In genomic region chr1:1614954-1615255, GRCh38 we compare ENCODE assay signal across 8 cellular contexts. TPM values are rescaled to one million over a fixed set of nuclear protein-coding genes. Genes with fewer than 3 reads are reported as not detected.
DNase-seq lines count a peak whose midpoint lies in the region; ATAC-seq, FAIRE-seq and TF ChIP-seq lines count a peak whose summit lies in the region.

No MANE protein-coding gene starts in this region.

- peaks cover 8% of the 10 kb centered on the region; the same call in 1 of the 2 replicates for H4K20me1 ChIP-seq in HepG2 (ENCODE audit: insufficient read depth, low read length)

- FAIRE-seq in HepG2 (lab: Jason Lieb, UNC), result no peak

- H3K4me2 ChIP-seq in HepG2 (ENCODE audit: low read depth, low read length), result peak overlapping the region; percentile 82

- H3K4me3 Mint-ChIP-seq in activated CD4-positive, alpha-beta T cell treated with anti-CD3 and anti-CD28 coated beads for 36 hours, result peak overlapping the region; percentile 96

- in situ Hi-C loops in HepG2 (cut with HindIII; ENCODE audit: extremely low pct_ligation_motif_present, low pct_unique_long_range_greater_than_20kb), result loop anchor here (5.0 kb wide), 1 partner anchor 38 kb away; no protein-coding TSS in a partner anchor

- H3K27ac ChIP-seq in angular gyrus (ENCODE audit: low read depth, low read length), result peak overlapping the region; percentile 70
- peak overlapping the region; percentile 99 for H3K27ac ChIP-seq in HepG2 (ENCODE audit: extremely low read length, insufficient read depth, low read length)
- H3K27ac ChIP-seq in temporal lobe (ENCODE audit: low read depth, low read length), result peak overlapping the region; percentile 12

- peaks cover 1 to 14% of the 10 kb centered on the region in 2 experiments; a peak in 2 of 5 replicates for H3K36me3 ChIP-seq in HepG2 (replicated peaks in 1 of 2; ENCODE audit: control insufficient read depth in 1 of 2, insufficient read depth in 2 of 2, low read length in 2 of 2)

- peak overlapping the region; percentile 90 to 100 (median 98) for H3K4me3 ChIP-seq in HepG2 (replicated peaks in 1 of 3; ENCODE audit: insufficient read depth in 1 of 3, low read depth in 2 of 3, low read length in 3 of 3)

- no peak for TF ChIP-seq EP300 in HepG2 (IDR thresholded peaks at IDR 0.05; ENCODE audit: low read depth in 2 of 2, low read length in 2 of 2)
- no peak for TF ChIP-seq EP300 in HepG2 (CRISPR knock-in tag; IDR thresholded peaks at IDR 0.05; ENCODE audit: borderline replicate concordance)

- peak overlapping the region; percentile 95 for H3K27ac Mint-ChIP-seq in activated CD4-positive, alpha-beta T cell treated with anti-CD3 and anti-CD28 coated beads for 36 hours

- no peak for DNase-seq in activated CD4-positive, alpha-beta T cell treated with anti-CD3 and anti-CD28 coated beads for 36 hours
- no peak for DNase-seq in activated CD4-positive, alpha-beta T cell treated with anti-CD3 and anti-CD28 coated beads for 48 hours
- no peak for DNase-seq in HepG2 (ENCODE audit: low spot score)

- peaks cover 12% of the 10 kb centered on the region for H3K36me3 Mint-ChIP-seq in activated CD4-positive, alpha-beta T cell treated with anti-CD3 and anti-CD28 coated beads for 36 hours (ENCODE audit: low read depth)

- H3K4me1 ChIP-seq in HepG2 (ENCODE audit: insufficient read depth, low read length), result peaks cover 46% of the 10 kb centered on the region

- no TSS peak for BruUV-seq in HepG2 (replicated peaks; lab: Mats Ljungman, UMichigan)

- H3K9me3 ChIP-seq in HepG2 (ENCODE audit: low read length), result no peaks in the 10 kb centered on the region

- H3K27me3 ChIP-seq in HepG2 (ENCODE audit: control insufficient read depth in 1 of 2, insufficient read depth in 2 of 2, low read length in 2 of 2), result no peaks in the 10 kb centered on the region; a peak in 2 of 5 replicates

- no peak for TF ChIP-seq CTCF in HepG2 (CRISPR knock-in tag; IDR thresholded peaks at IDR 0.05)

- H3K79me2 ChIP-seq in HepG2 (ENCODE audit: insufficient read depth, low read length), result peaks cover 18% of the 10 kb centered on the region

- POLR2A ChIA-PET in activated CD4-positive, alpha-beta T cell treated with anti-CD3 and anti-CD28 coated beads for 36 hours (lab: Charles Lee), result interaction anchor here (0.7 to 3.0 kb wide), 2 partner anchors 14 to 912 kb away, joined by 3 to 17 read pairs; no protein-coding TSS in a partner anchor
- POLR2A ChIA-PET in HepG2 (lab: Yijun Ruan, JAX), result interaction anchor here (0.7 to 3.3 kb wide), 9 partner anchors 11 to 167 kb away, joined by 3 to 29 read pairs (median 4); partner anchors contain the start of gene ATAD3A

- H2AFZ ChIP-seq in HepG2 (ENCODE audit: low read length), result no peak overlapping the region

- WGBS in HepG2 (ENCODE audit: low lambda C conversion rate), result 2% methylated on average over 15 of the region's 23 CpGs

- no peak for ATAC-seq in activated CD4-positive, alpha-beta T cell treated with anti-CD3 and anti-CD28 coated beads for 36 hours
- ATAC-seq in HepG2 (no peak), GM21786 (IDR thresholded peaks at IDR 0.05; ENCODE audit: unreplicated experiment) (no peak), GM21717 (IDR thresholded peaks at IDR 0.05; ENCODE audit: unreplicated experiment) (no peak), GM19395 (IDR thresholded peaks at IDR 0.05; ENCODE audit: unreplicated experiment) (no peak)

- no peaks in the 10 kb centered on the region for H3K9me3 Mint-ChIP-seq in activated CD4-positive, alpha-beta T cell treated with anti-CD3 and anti-CD28 coated beads for 36 hours (ENCODE audit: low read depth)

- TF ChIP-seq POLR2A in HepG2 (IDR thresholded peaks at IDR 0.05; ENCODE audit: insufficient read depth in 1 of 2, low read depth in 2 of 2, low read length in 2 of 2), result no peak

- CTCF ChIA-PET in activated CD4-positive, alpha-beta T cell treated with anti-CD3 and anti-CD28 coated beads for 36 hours (lab: Charles Lee), result interaction anchor here (1.0 to 1.5 kb wide), 4 partner anchors 14 to 144 kb away, joined by 3 to 5 read pairs (median 4); no protein-coding TSS in a partner anchor
- CTCF ChIA-PET in HepG2 (lab: Yijun Ruan, JAX; ENCODE audit: low intra/inter-chr PET ratio, low total read pairs), result no interaction called here

- peak overlapping the region; percentile 100 for H3K9ac ChIP-seq in HepG2 (ENCODE audit: insufficient read depth, low read depth, low read length)

- no peaks in the 10 kb centered on the region for H3K27me3 Mint-ChIP-seq in activated CD4-positive, alpha-beta T cell treated with anti-CD3 and anti-CD28 coated beads for 36 hours

- H3K4me1 Mint-ChIP-seq in activated CD4-positive, alpha-beta T cell treated with anti-CD3 and anti-CD28 coated beads for 36 hours, result peaks cover 24% of the 10 kb centered on the region

- intact Hi-C loops in activated CD4-positive, alpha-beta T cell treated with anti-CD3 and anti-CD28 coated beads for 36 hours (cut with DNase I, micrococcal nuclease), result loop anchor here (1.0 to 10.0 kb wide), 18 partner anchors 15 to 798 kb away; partner anchors contain the start of genes SSU72 (in 2 of the 2), ATAD3A (in 1 of the 2), ATAD3B (in 1 of the 2) and AURKAIP1 (in 1 of the 2)
- intact Hi-C loops in HepG2 (cut with micrococcal nuclease; ENCODE audit: unreplicated experiment), result loop anchor here (5.0 kb wide), 1 partner anchor 38 kb away; no protein-coding TSS in a partner anchor

- TF ChIP-seq RAD21 in HepG2 (CRISPR knock-in tag; IDR thresholded peaks at IDR 0.05), result no peak

RNA-seq across cellular contexts. Expression of gene MIB2, which starts 0.4 kb away (rescaled TPM):
- 10 to 100 TPM; 37.1 TPM for total RNA-seq in activated CD4-positive, alpha-beta T cell treated with anti-CD3 and anti-CD28 coated beads for 36 hours
- total RNA-seq in HepG2 (2016; rRNA removed; fragmentation: Illumina TruSeq; extraction: Trizol), result 10.3 and 30.4 TPM in 2 replicates
- 16.4 and 16.7 TPM in 2 replicates for total RNA-seq in HepG2 (2016; cell fraction: cytosol; rRNA removed; fragmentation: Illumina TruSeq; extraction: Trizol; ENCODE audit: low read depth)
- 9.2 and 32.3 TPM in 2 replicates for total RNA-seq in HepG2 (2016; cell fraction: insoluble cytoplasmic fraction; rRNA removed; fragmentation: Illumina TruSeq; extraction: Trizol)
- total RNA-seq in HepG2 (2016; cell fraction: membrane; rRNA removed; fragmentation: Illumina TruSeq; extraction: Trizol), result 20.6 and 22.6 TPM in 2 replicates
- total RNA-seq in HepG2 (2016; cell fraction: nucleus; rRNA removed; fragmentation: Illumina TruSeq; extraction: Trizol), result 24.1 and 25.9 TPM in 2 replicates
- 19.9 and 31.3 TPM in 2 replicates for polyA plus RNA-seq in HepG2 (2011; rRNA removed)
- polyA plus RNA-seq in HepG2 (2011; cell fraction: cytosol; rRNA removed), result 12.2 and 30.4 TPM in 2 replicates
- polyA plus RNA-seq in HepG2 (2011; cell fraction: nucleus; rRNA removed), result 421 and 707 TPM in 2 replicates
- 16.8 and 35.3 TPM in 2 replicates for polyA plus RNA-seq in HepG2 (2012)
- 15.5 and 15.9 TPM in 2 replicates for polyA plus RNA-seq in HepG2 (2016; cell fraction: cytosol; fragmentation: Illumina TruSeq; extraction: Trizol; ENCODE audit: low read depth)
- polyA plus RNA-seq in HepG2 (2016; cell fraction: insoluble cytoplasmic fraction; fragmentation: Illumina TruSeq; extraction: Trizol; ENCODE audit: low read depth), result 9.4 and 11.7 TPM in 2 replicates
- polyA plus RNA-seq in HepG2 (2016; cell fraction: membrane; fragmentation: Illumina TruSeq; extraction: Trizol; ENCODE audit: low read depth), result 14.1 and 15.4 TPM in 2 replicates
- polyA plus RNA-seq in HepG2 (2016; cell fraction: nucleus; fragmentation: Illumina TruSeq; extraction: Trizol; ENCODE audit: insufficient read depth, low read depth), result 59.2 and 75.4 TPM in 2 replicates
- polyA minus RNA-seq in HepG2 (2011; rRNA and poly(A)+ RNA removed; ENCODE audit: low replicate concordance), result 24.6 and 100 TPM in 2 replicates
- 27.4 and 28.8 TPM in 2 replicates for polyA minus RNA-seq in HepG2 (2011; cell fraction: cytosol; rRNA and poly(A)+ RNA removed)
- 51.5 and 62.8 TPM in 2 replicates for polyA minus RNA-seq in HepG2 (2011; cell fraction: nucleus; rRNA and poly(A)+ RNA removed)
- 25.3 TPM for total RNA-seq in temporal lobe

RNA-seq across cellular contexts. Expression of gene FNDC10, which starts 15.0 kb away (rescaled TPM):
- 1 to 10 TPM; 1.7 to 1.9 TPM for total RNA-seq in activated CD4-positive, alpha-beta T cell treated with anti-CD3 and anti-CD28 coated beads for 36 hours
- total RNA-seq in HepG2 (2016; rRNA removed; fragmentation: Illumina TruSeq; extraction: Trizol) (2.0 and 2.5 TPM in 2 replicates), temporal lobe (2.2 TPM)
- total RNA-seq in HepG2 (2016; cell fraction: cytosol; rRNA removed; fragmentation: Illumina TruSeq; extraction: Trizol; ENCODE audit: low read depth), result 6.6 and 6.8 TPM in 2 replicates
- 2.4 and 2.8 TPM in 2 replicates for total RNA-seq in HepG2 (2016; cell fraction: insoluble cytoplasmic fraction; rRNA removed; fragmentation: Illumina TruSeq; extraction: Trizol)
- 10.4 and 11.3 TPM in 2 replicates for total RNA-seq in HepG2 (2016; cell fraction: membrane; rRNA removed; fragmentation: Illumina TruSeq; extraction: Trizol)
- total RNA-seq in HepG2 (2016; cell fraction: nucleus; rRNA removed; fragmentation: Illumina TruSeq; extraction: Trizol), result 1.1 and 1.3 TPM in 2 replicates
- 2.2 and 3.1 TPM in 2 replicates for polyA plus RNA-seq in HepG2 (2011; rRNA removed)
- polyA plus RNA-seq in HepG2 (2011; cell fraction: cytosol; rRNA removed), result 2.6 and 5.4 TPM in 2 replicates
- 3.9 and 4.3 TPM in 2 replicates for polyA plus RNA-seq in HepG2 (2011; cell fraction: nucleus; rRNA removed)
- 4.0 and 4.3 TPM in 2 replicates for polyA plus RNA-seq in HepG2 (2012)
- 20.0 and 21.4 TPM in 2 replicates for polyA plus RNA-seq in HepG2 (2016; cell fraction: cytosol; fragmentation: Illumina TruSeq; extraction: Trizol; ENCODE audit: low read depth)
- 5.1 and 6.0 TPM in 2 replicates for polyA plus RNA-seq in HepG2 (2016; cell fraction: insoluble cytoplasmic fraction; fragmentation: Illumina TruSeq; extraction: Trizol; ENCODE audit: low read depth)
- polyA plus RNA-seq in HepG2 (2016; cell fraction: membrane; fragmentation: Illumina TruSeq; extraction: Trizol; ENCODE audit: low read depth), result 21.7 and 28.5 TPM in 2 replicates
- 4.3 and 4.8 TPM in 2 replicates for polyA plus RNA-seq in HepG2 (2016; cell fraction: nucleus; fragmentation: Illumina TruSeq; extraction: Trizol; ENCODE audit: insufficient read depth, low read depth)
- 4.9 TPM in 1 of 2 replicates, not detected in the other for polyA minus RNA-seq in HepG2 (2011; rRNA and poly(A)+ RNA removed; ENCODE audit: low replicate concordance)
- 4.0 and 4.4 TPM in 2 replicates for polyA minus RNA-seq in HepG2 (2011; cell fraction: cytosol; rRNA and poly(A)+ RNA removed)
- polyA minus RNA-seq in HepG2 (2011; cell fraction: nucleus; rRNA and poly(A)+ RNA removed), result 0.64 and 1.1 TPM in 2 replicates

RNA-seq across cellular contexts. Expression of gene MMP23B, which starts 17.1 kb away (rescaled TPM):
- total RNA-seq in activated CD4-positive, alpha-beta T cell treated with anti-CD3 and anti-CD28 coated beads for 36 hours, result 1 to 10 TPM in 1 of 2 experiments, under 1 TPM in 1; 0.77 to 1.2 TPM
- total RNA-seq in HepG2 (2016; rRNA removed; fragmentation: Illumina TruSeq; extraction: Trizol) (0.75 and 1.0 TPM in 2 replicates), temporal lobe (0.74 TPM)
- total RNA-seq in HepG2 (2016; cell fraction: cytosol; rRNA removed; fragmentation: Illumina TruSeq; extraction: Trizol; ENCODE audit: low read depth), result 1.0 and 1.4 TPM in 2 replicates
- 0.46 and 1.8 TPM in 2 replicates for total RNA-seq in HepG2 (2016; cell fraction: insoluble cytoplasmic fraction; rRNA removed; fragmentation: Illumina TruSeq; extraction: Trizol)
- 1.1 and 1.5 TPM in 2 replicates for total RNA-seq in HepG2 (2016; cell fraction: membrane; rRNA removed; fragmentation: Illumina TruSeq; extraction: Trizol)
- 2.1 and 2.7 TPM in 2 replicates for total RNA-seq in HepG2 (2016; cell fraction: nucleus; rRNA removed; fragmentation: Illumina TruSeq; extraction: Trizol)
- polyA plus RNA-seq in HepG2 (2011; rRNA removed), result 0.61 and 2.0 TPM in 2 replicates
- polyA plus RNA-seq in HepG2 (2011; cell fraction: cytosol; rRNA removed), result 0.92 and 1.5 TPM in 2 replicates
- polyA plus RNA-seq in HepG2 (2011; cell fraction: nucleus; rRNA removed), result 16.7 and 18.0 TPM in 2 replicates
- polyA plus RNA-seq in HepG2 (2012), result 0.85 and 1.5 TPM in 2 replicates
- 0.46 and 1.3 TPM in 2 replicates for polyA plus RNA-seq in HepG2 (2016; cell fraction: cytosol; fragmentation: Illumina TruSeq; extraction: Trizol; ENCODE audit: low read depth)
- 0.38 and 0.46 TPM in 2 replicates for polyA plus RNA-seq in HepG2 (2016; cell fraction: insoluble cytoplasmic fraction; fragmentation: Illumina TruSeq; extraction: Trizol; ENCODE audit: low read depth)
- polyA plus RNA-seq in HepG2 (2016; cell fraction: membrane; fragmentation: Illumina TruSeq; extraction: Trizol; ENCODE audit: low read depth), result 0.78 and 1.4 TPM in 2 replicates
- polyA plus RNA-seq in HepG2 (2016; cell fraction: nucleus; fragmentation: Illumina TruSeq; extraction: Trizol; ENCODE audit: insufficient read depth, low read depth), result 0.47 and 1.1 TPM in 2 replicates
- 0.54 and 0.75 TPM in 2 replicates for polyA minus RNA-seq in HepG2 (2011; rRNA and poly(A)+ RNA removed; ENCODE audit: low replicate concordance)
- 0.79 TPM in 1 of 2 replicates, not detected in the other for polyA minus RNA-seq in HepG2 (2011; cell fraction: cytosol; rRNA and poly(A)+ RNA removed)
- 0.77 and 1.4 TPM in 2 replicates for polyA minus RNA-seq in HepG2 (2011; cell fraction: nucleus; rRNA and poly(A)+ RNA removed)

RNA-seq across cellular contexts. Expression of gene SSU72, which starts 40.2 kb away (rescaled TPM):
- 100 to 1,000 TPM; 105 to 123 TPM for total RNA-seq in activated CD4-positive, alpha-beta T cell treated with anti-CD3 and anti-CD28 coated beads for 36 hours
- total RNA-seq in HepG2 (2016; rRNA removed; fragmentation: Illumina TruSeq; extraction: Trizol), result 63.5 and 67.1 TPM in 2 replicates
- total RNA-seq in HepG2 (2016; cell fraction: cytosol; rRNA removed; fragmentation: Illumina TruSeq; extraction: Trizol; ENCODE audit: low read depth), result 174 and 181 TPM in 2 replicates
- total RNA-seq in HepG2 (2016; cell fraction: insoluble cytoplasmic fraction; rRNA removed; fragmentation: Illumina TruSeq; extraction: Trizol), result 55.4 and 71.0 TPM in 2 replicates
- total RNA-seq in HepG2 (2016; cell fraction: membrane; rRNA removed; fragmentation: Illumina TruSeq; extraction: Trizol), result 205 and 206 TPM in 2 replicates
- 33.8 and 37.5 TPM in 2 replicates for total RNA-seq in HepG2 (2016; cell fraction: nucleus; rRNA removed; fragmentation: Illumina TruSeq; extraction: Trizol)
- polyA plus RNA-seq in HepG2 (2011; rRNA removed), result 41.7 and 42.8 TPM in 2 replicates
- 46.2 and 47.3 TPM in 2 replicates for polyA plus RNA-seq in HepG2 (2011; cell fraction: cytosol; rRNA removed)
- polyA plus RNA-seq in HepG2 (2011; cell fraction: nucleus; rRNA removed), result 54.5 and 58.4 TPM in 2 replicates
- 78.4 and 81.7 TPM in 2 replicates for polyA plus RNA-seq in HepG2 (2012)
- polyA plus RNA-seq in HepG2 (2016; cell fraction: cytosol; fragmentation: Illumina TruSeq; extraction: Trizol; ENCODE audit: low read depth), result 402 and 408 TPM in 2 replicates
- 95.7 and 105 TPM in 2 replicates for polyA plus RNA-seq in HepG2 (2016; cell fraction: insoluble cytoplasmic fraction; fragmentation: Illumina TruSeq; extraction: Trizol; ENCODE audit: low read depth)
- 348 and 359 TPM in 2 replicates for polyA plus RNA-seq in HepG2 (2016; cell fraction: membrane; fragmentation: Illumina TruSeq; extraction: Trizol; ENCODE audit: low read depth)
- 88.7 and 92.0 TPM in 2 replicates for polyA plus RNA-seq in HepG2 (2016; cell fraction: nucleus; fragmentation: Illumina TruSeq; extraction: Trizol; ENCODE audit: insufficient read depth, low read depth)
- 60.1 and 74.5 TPM in 2 replicates for polyA minus RNA-seq in HepG2 (2011; rRNA and poly(A)+ RNA removed; ENCODE audit: low replicate concordance)
- polyA minus RNA-seq in HepG2 (2011; cell fraction: cytosol; rRNA and poly(A)+ RNA removed), result 44.8 and 47.0 TPM in 2 replicates
- polyA minus RNA-seq in HepG2 (2011; cell fraction: nucleus; rRNA and poly(A)+ RNA removed), result 35.7 and 37.5 TPM in 2 replicates
- 37.6 TPM for total RNA-seq in temporal lobe

RNA-seq across cellular contexts. Expression of gene CDK11B, which starts 43.9 kb away (rescaled TPM):
- total RNA-seq in activated CD4-positive, alpha-beta T cell treated with anti-CD3 and anti-CD28 coated beads for 36 hours, result 10 to 100 TPM; 36.3 to 38.8 TPM
- total RNA-seq in HepG2 (2016; rRNA removed; fragmentation: Illumina TruSeq; extraction: Trizol) (12.4 and 15.1 TPM in 2 replicates), temporal lobe (7.9 TPM)
- total RNA-seq in HepG2 (2016; cell fraction: cytosol; rRNA removed; fragmentation: Illumina TruSeq; extraction: Trizol; ENCODE audit: low read depth), result 2.3 and 3.1 TPM in 2 replicates
- total RNA-seq in HepG2 (2016; cell fraction: insoluble cytoplasmic fraction; rRNA removed; fragmentation: Illumina TruSeq; extraction: Trizol), result 9.4 and 16.6 TPM in 2 replicates
- 3.6 and 4.3 TPM in 2 replicates for total RNA-seq in HepG2 (2016; cell fraction: membrane; rRNA removed; fragmentation: Illumina TruSeq; extraction: Trizol)
- total RNA-seq in HepG2 (2016; cell fraction: nucleus; rRNA removed; fragmentation: Illumina TruSeq; extraction: Trizol), result 11.2 TPM in 2 replicates
- 3.6 and 3.9 TPM in 2 replicates for polyA plus RNA-seq in HepG2 (2011; rRNA removed)
- polyA plus RNA-seq in HepG2 (2011; cell fraction: cytosol; rRNA removed), result 3.1 TPM in 2 replicates
- polyA plus RNA-seq in HepG2 (2011; cell fraction: nucleus; rRNA removed), result 20.3 and 22.5 TPM in 2 replicates
- polyA plus RNA-seq in HepG2 (2012), result 15.9 and 17.5 TPM in 2 replicates
- 1.4 and 2.2 TPM in 2 replicates for polyA plus RNA-seq in HepG2 (2016; cell fraction: cytosol; fragmentation: Illumina TruSeq; extraction: Trizol; ENCODE audit: low read depth)
- 21.8 and 26.2 TPM in 2 replicates for polyA plus RNA-seq in HepG2 (2016; cell fraction: insoluble cytoplasmic fraction; fragmentation: Illumina TruSeq; extraction: Trizol; ENCODE audit: low read depth)
- 4.1 TPM in 2 replicates for polyA plus RNA-seq in HepG2 (2016; cell fraction: membrane; fragmentation: Illumina TruSeq; extraction: Trizol; ENCODE audit: low read depth)
- 56.5 and 61.8 TPM in 2 replicates for polyA plus RNA-seq in HepG2 (2016; cell fraction: nucleus; fragmentation: Illumina TruSeq; extraction: Trizol; ENCODE audit: insufficient read depth, low read depth)
- 2.6 and 3.1 TPM in 2 replicates for polyA minus RNA-seq in HepG2 (2011; rRNA and poly(A)+ RNA removed; ENCODE audit: low replicate concordance)
- 2.2 and 3.0 TPM in 2 replicates for polyA minus RNA-seq in HepG2 (2011; cell fraction: cytosol; rRNA and poly(A)+ RNA removed)
- 3.1 and 3.4 TPM in 2 replicates for polyA minus RNA-seq in HepG2 (2011; cell fraction: nucleus; rRNA and poly(A)+ RNA removed)

Comparison
In these comparisons a context has a peak if more than half of its experiments do, and no peak if none do; other contexts are left out.
1. H3K27ac ChIP-seq: peak in every context shown above with its lines; median percentile 99 in HepG2; 70 in angular gyrus; 12 in temporal lobe.